ENCODE assay signal across 18 cellular contexts in genomic region chr1:203701606-203702005, GRCh38.
DNase-seq lines count a peak whose midpoint lies in the region; ATAC-seq, FAIRE-seq and TF ChIP-seq lines count a peak whose summit lies in the region.
"Had no signal": no experiment of that assay in that cellular context is flagged by ENCODE, and none has a peak within 500 bp of the region (broad histone marks: within the 10 kb centered on the region; RNA-seq: fewer than 3 reads in every experiment).

No MANE protein-coding gene starts in this region.

- no peak for TF ChIP-seq RAD21 in K562 (CRISPR knock-in tag; conservative IDR thresholded peaks at IDR 0.05 in 1 of 2, IDR thresholded peaks at IDR 0.05 in 1 of 2)

- CTCF ChIA-PET in activated CD8-positive, alpha-beta T cell treated with anti-CD3 and anti-CD28 coated beads, Interleukin-2, amount 10 ng/mL, durations not matched to agents 7 days and 5 days (lab: Charles Lee): interaction anchor here (0.7 to 9.2 kb wide), 42 partner anchors 11 to 433 kb away, joined by 3 to 124 read pairs (median 6); partner anchors contain the start of gene ATP2B4
- CTCF ChIA-PET in activated CD8-positive, alpha-beta T cell treated with anti-CD3 and anti-CD28 coated beads for 36 hours (lab: Charles Lee): interaction anchor here (0.5 to 9.9 kb wide), 49 partner anchors 9 to 434 kb away, joined by 3 to 174 read pairs (median 6); partner anchors contain the start of genes ATP2B4 and LAX1
- CTCF ChIA-PET in K562 (lab: Yijun Ruan, JAX; ENCODE audit: low intra/inter-chr PET ratio): interaction anchor here (0.5 to 3.9 kb wide), 7 partner anchors 76 to 429 kb away, joined by 3 to 65 read pairs (median 10); partner anchors contain the start of gene ATP2B4

- no peak for TF ChIP-seq EP300 in K562 (IDR thresholded peaks at IDR 0.05; ENCODE audit: low read length)

- intact Hi-C loops in activated CD8-positive, alpha-beta T cell treated with anti-CD3 and anti-CD28 coated beads for 36 hours (cut with micrococcal nuclease): loop anchor here (2.0 to 10.0 kb wide), 3 partner anchors 75 to 357 kb away; partner anchors contain the start of gene ATP2B4
- intact Hi-C loops in K562 (cut with micrococcal nuclease): loop anchor here (1.0 to 5.0 kb wide), 5 partner anchors 27 to 359 kb away; no protein-coding TSS in a partner anchor

- H3K9me3 ChIP-seq in K562 (replicated peaks; ENCODE audit: control insufficient read depth, insufficient read depth, low read depth, low read length) (no peaks in the 10 kb centered on the region), thymus (ENCODE audit: control insufficient read depth) (no peaks in the 10 kb centered on the region)
- H3K9me3 ChIP-seq: A549 had no signal

- no peak for TF ChIP-seq CTCF in activated CD8-positive, alpha-beta T cell treated with anti-CD3 and anti-CD28 coated beads for 36 hours (IDR thresholded peaks at IDR 0.05)
- TF ChIP-seq CTCF in K562 (IDR thresholded peaks at IDR 0.05 in 2 of 3, conservative IDR thresholded peaks at IDR 0.05 in 1 of 3; ENCODE audit: insufficient read depth in 2 of 3, low read depth in 1 of 3, low read length in 3 of 3): no peak
- no peak for TF ChIP-seq CTCF in mesothelial cell of epicardium (IDR thresholded peaks at IDR 0.05; ENCODE audit: unreplicated experiment)

- no peak overlapping the region for H2AFZ ChIP-seq in K562 (ENCODE audit: low read depth, low read length)
- H2AFZ ChIP-seq: PC-9 had no signal

- H3K36me3 Mint-ChIP-seq in activated CD8-positive, alpha-beta T cell treated with anti-CD3 and anti-CD28 coated beads, Interleukin-2, amount 10 ng/mL, durations not matched to agents 7 days and 5 days (ENCODE audit: low read depth): peaks cover 76% of the 10 kb centered on the region
- peaks cover 8% of the 10 kb centered on the region for H3K36me3 Mint-ChIP-seq in activated CD8-positive, alpha-beta T cell treated with anti-CD3 and anti-CD28 coated beads for 36 hours (ENCODE audit: low read depth)
- peaks cover 45% of the 10 kb centered on the region for H3K36me3 Mint-ChIP-seq in mesothelial cell of epicardium

- H3K27ac ChIP-seq in K562 (ENCODE audit: extremely low read depth, low read depth, low read length): no peak overlapping the region
- H3K27ac ChIP-seq in thymus (ENCODE audit: low read depth): peak overlapping the region; percentile 8
- H3K27ac ChIP-seq: A549, PC-9, VCaP had no signal

- in situ Hi-C loops in K562 (cut with MboI): loop anchor here (5.0 kb wide), 4 partner anchors 84 to 429 kb away; partner anchors contain the start of gene FMOD

- ATAC-seq in activated CD8-positive, alpha-beta T cell treated with anti-CD3 and anti-CD28 coated beads, Interleukin-2, amount 10 ng/mL, durations not matched to agents 7 days and 5 days: no peak
- no peak for ATAC-seq in activated CD8-positive, alpha-beta T cell treated with anti-CD3 and anti-CD28 coated beads for 36 hours
- ATAC-seq in K562 (no peak), HG02970 (IDR thresholded peaks at IDR 0.05; ENCODE audit: low FRiP score, unreplicated experiment) (no peak), GM18873 (IDR thresholded peaks at IDR 0.05; ENCODE audit: low FRiP score, unreplicated experiment) (no peak)

- no peak for DNase-seq in activated CD8-positive, alpha-beta T cell treated with anti-CD3 and anti-CD28 coated beads, Interleukin-2, amount 10 ng/mL, durations not matched to agents 7 days and 5 days
- no peak for DNase-seq in activated CD8-positive, alpha-beta T cell treated with anti-CD3 and anti-CD28 coated beads for 36 hours
- DNase-seq in K562 (ENCODE audit: extremely low read depth in 1 of 4, low spot score in 3 of 4) (no peak), mesothelial cell of epicardium (ENCODE audit: low spot score in 2 of 2, unreplicated experiment in 2 of 2) (no peak), dermis blood vessel endothelial cell (no peak)
- DNase-seq: aorta had no signal

- H3K4me1 ChIP-seq in K562 (replicated peaks in 1 of 2; ENCODE audit: control insufficient read depth in 2 of 2, insufficient read depth in 2 of 2, low read length in 2 of 2) (peaks cover 0 to 5% of the 10 kb centered on the region in 2 experiments; a peak in 2 of 5 replicates), thymus (ENCODE audit: control insufficient read depth, insufficient read depth, low read length) (no peaks in the 10 kb centered on the region)
- H3K4me1 ChIP-seq: A549 had no signal

- no TSS peak for BruUV-seq in K562 (replicated peaks; lab: Mats Ljungman, UMichigan)

- no peaks in the 10 kb centered on the region for H3K9me3 Mint-ChIP-seq in activated CD8-positive, alpha-beta T cell treated with anti-CD3 and anti-CD28 coated beads, Interleukin-2, amount 10 ng/mL, durations not matched to agents 7 days and 5 days (ENCODE audit: insufficient read depth)
- no peaks in the 10 kb centered on the region for H3K9me3 Mint-ChIP-seq in activated CD8-positive, alpha-beta T cell treated with anti-CD3 and anti-CD28 coated beads for 36 hours
- no peaks in the 10 kb centered on the region for H3K9me3 Mint-ChIP-seq in mesothelial cell of epicardium
- H3K9me3 Mint-ChIP-seq: activated T-helper 2 cell treated with anti-CD3 and anti-CD28 coated beads, Interferon-gamma antibody, Interleukin-2, Interleukin-4, amounts not matched to agents 10 μg/mL and 5 μg/mL and 100 μg/mL, durations not matched to agents 14 hours and 24 hours and 36 hours; type B pancreatic cell had no signal

- no peak overlapping the region for H3K4me3 Mint-ChIP-seq in activated CD8-positive, alpha-beta T cell treated with anti-CD3 and anti-CD28 coated beads, Interleukin-2, amount 10 ng/mL, durations not matched to agents 7 days and 5 days
- no peak overlapping the region for H3K4me3 Mint-ChIP-seq in activated CD8-positive, alpha-beta T cell treated with anti-CD3 and anti-CD28 coated beads for 36 hours
- no peak overlapping the region for H3K4me3 Mint-ChIP-seq in mesothelial cell of epicardium
- H3K4me3 Mint-ChIP-seq: type B pancreatic cell had no signal

- H3K36me3 ChIP-seq in K562 (ENCODE audit: control insufficient read depth, insufficient read depth, low read length) (peaks cover 46% of the 10 kb centered on the region; the same call in 2 of the 3 replicates), thymus (ENCODE audit: control insufficient read depth, insufficient read depth) (peaks cover 45% of the 10 kb centered on the region)

- H3K4me2 ChIP-seq in K562 (ENCODE audit: insufficient read depth, low read length): no peak overlapping the region
- H3K4me2 ChIP-seq: A549, PC-9 had no signal

- H3K27me3 ChIP-seq in K562 (ENCODE audit: control insufficient read depth in 2 of 2, insufficient read depth in 2 of 2, low read length in 2 of 2) (no peaks in the 10 kb centered on the region), thymus (ENCODE audit: control insufficient read depth, insufficient read depth) (no peaks in the 10 kb centered on the region)

- POLR2A ChIA-PET in activated CD8-positive, alpha-beta T cell treated with anti-CD3 and anti-CD28 coated beads, Interleukin-2, amount 10 ng/mL, durations not matched to agents 7 days and 5 days (lab: Charles Lee): interaction anchor here (0.8 to 1.8 kb wide), 4 partner anchors 28 to 196 kb away, joined by 3 to 11 read pairs (median 3); partner anchors contain the start of gene ATP2B4
- POLR2A ChIA-PET in activated CD8-positive, alpha-beta T cell treated with anti-CD3 and anti-CD28 coated beads for 36 hours (lab: Charles Lee): interaction anchor here (0.9 to 1.4 kb wide), 3 partner anchors 12 to 197 kb away, joined by 3 read pairs; no protein-coding TSS in a partner anchor
- POLR2A ChIA-PET in K562 (lab: Yijun Ruan, JAX): interaction anchor here (0.7 to 1.9 kb wide), 8 partner anchors 10 to 250 kb away, joined by 3 to 5 read pairs (median 3); no protein-coding TSS in a partner anchor

- FAIRE-seq in K562 (lab: Jason Lieb, UNC): no peak
- FAIRE-seq: colon, frontal cortex, H54 had no signal

- H4K20me1 ChIP-seq in K562 (replicated peaks; ENCODE audit: control insufficient read depth, insufficient read depth, low read length): no peaks in the 10 kb centered on the region

- peak overlapping the region; percentile 27 for H3K27ac Mint-ChIP-seq in activated CD8-positive, alpha-beta T cell treated with anti-CD3 and anti-CD28 coated beads, Interleukin-2, amount 10 ng/mL, durations not matched to agents 7 days and 5 days
- H3K27ac Mint-ChIP-seq in activated CD8-positive, alpha-beta T cell treated with anti-CD3 and anti-CD28 coated beads for 36 hours: no peak overlapping the region
- H3K27ac Mint-ChIP-seq in mesothelial cell of epicardium: peak overlapping the region; percentile 15
- H3K27ac Mint-ChIP-seq: progenitor cell of endocrine pancreas had no signal

- no peak overlapping the region for H3K4me3 ChIP-seq in K562
- H3K4me3 ChIP-seq in thymus (ENCODE audit: low read length): no peak overlapping the region
- H3K4me3 ChIP-seq: A549, PC-9 had no signal

- no peaks in the 10 kb centered on the region for H3K79me2 ChIP-seq in K562 (ENCODE audit: control insufficient read depth, insufficient read depth, low read length)

- no peaks in the 10 kb centered on the region for H3K9me1 ChIP-seq in K562 (ENCODE audit: control insufficient read depth, insufficient read depth, low read length)

- TF ChIP-seq POLR2A in K562 (conservative IDR thresholded peaks at IDR 0.05): no peak

- no peak overlapping the region for H3K9ac ChIP-seq in K562 (ENCODE audit: insufficient read depth in 1 of 2, low read depth in 2 of 2, low read length in 2 of 2)

- peaks cover 32% of the 10 kb centered on the region for H3K4me1 Mint-ChIP-seq in activated CD8-positive, alpha-beta T cell treated with anti-CD3 and anti-CD28 coated beads, Interleukin-2, amount 10 ng/mL, durations not matched to agents 7 days and 5 days (ENCODE audit: low read depth)
- H3K4me1 Mint-ChIP-seq in activated CD8-positive, alpha-beta T cell treated with anti-CD3 and anti-CD28 coated beads for 36 hours (ENCODE audit: low read depth): peaks cover 5% of the 10 kb centered on the region
- H3K4me1 Mint-ChIP-seq in mesothelial cell of epicardium: peaks cover 2% of the 10 kb centered on the region

- WGBS in K562 (ENCODE audit: insufficient coverage, low coverage, missing lambda C conversion rate): 62% methylated on average over 4 of the region's 4 CpGs
- 83% methylated on average over 4 of the region's 4 CpGs for whole genome bisulfite sequencing in thymus

- no peaks in the 10 kb centered on the region for H3K27me3 Mint-ChIP-seq in activated CD8-positive, alpha-beta T cell treated with anti-CD3 and anti-CD28 coated beads, Interleukin-2, amount 10 ng/mL, durations not matched to agents 7 days and 5 days (ENCODE audit: low read depth)
- H3K27me3 Mint-ChIP-seq in activated CD8-positive, alpha-beta T cell treated with anti-CD3 and anti-CD28 coated beads for 36 hours: no peaks in the 10 kb centered on the region
- H3K27me3 Mint-ChIP-seq in mesothelial cell of epicardium (ENCODE audit: low read depth): no peaks in the 10 kb centered on the region
- H3K27me3 Mint-ChIP-seq: progenitor cell of endocrine pancreas, type B pancreatic cell had no signal

TF ChIP-seq in K562, 482 proteins besides CTCF, POLR2A, EP300 and RAD21:
- TF ChIP-seq CSDE1 (IDR thresholded peaks at IDR 0.05) (0 out of 4 replicates have a peak, but pooled peaks of 1 of the 2 experiments have one; percentile 10), FOSL1 (tag; conservative IDR thresholded peaks at IDR 0.05) (0 out of 2 replicates have a peak, but pooled peaks have one; percentile 4), SREBF1 (IDR thresholded peaks at IDR 0.05; ENCODE audit: borderline replicate concordance, low read depth, low read length) (no peak)
